13 cellular contexts compared by ENCODE assay signal in the genomic region with DNA sequence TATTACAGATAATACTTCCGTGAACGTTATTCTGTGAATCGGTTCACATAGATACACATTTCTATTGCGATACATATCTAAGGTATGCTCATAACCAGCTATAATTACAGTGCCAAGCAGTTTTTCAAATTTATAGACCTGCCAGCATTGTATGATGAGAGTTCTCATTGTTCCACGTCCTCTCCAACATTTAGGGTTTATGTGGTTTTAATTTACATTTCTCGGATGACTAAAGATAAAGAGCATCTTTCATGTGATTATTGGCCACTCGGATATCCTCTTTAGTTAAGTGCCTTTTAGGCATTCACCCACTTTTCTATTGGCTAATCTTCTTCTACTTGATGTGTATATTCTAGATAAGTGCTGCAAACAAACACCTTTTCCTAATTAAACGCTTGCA.
DNase-seq lines count a peak whose midpoint lies in the region; ATAC-seq and TF ChIP-seq lines count a peak whose summit lies in the region.
"Had no signal": no experiment of that assay in that cellular context is flagged by ENCODE, and none has a peak within 500 bp of the region (broad histone marks: within the 10 kb centered on the region; RNA-seq: fewer than 3 reads in every experiment).

No MANE protein-coding gene starts in this region.

- no peak for TF ChIP-seq CTCF in endodermal cell (conservative IDR thresholded peaks at IDR 0.05)

- H3K27me3 ChIP-seq in endodermal cell (ENCODE audit: control insufficient read depth, insufficient read depth, low read length, poor library complexity, severe bottlenecking), result peaks cover 10% of the 10 kb centered on the region

- H3K4me3 ChIP-seq in endodermal cell (ENCODE audit: low read length) (peak overlapping the region; percentile 90), skeletal muscle cell (ENCODE audit: low read depth, low read length) (peak overlapping the region; percentile 97)

- H3K4me1 Mint-ChIP-seq in endodermal cell, result peaks cover 6% of the 10 kb centered on the region

- no peak overlapping the region for H3K27ac Mint-ChIP-seq in endodermal cell
- H3K27ac Mint-ChIP-seq: activated naive CD4-positive, alpha-beta T cell treated with anti-CD3 and anti-CD28 coated beads for 36 hours; H9 had no signal

- no peaks in the 10 kb centered on the region for H3K4me1 ChIP-seq in endodermal cell (ENCODE audit: control insufficient read depth, insufficient read depth, low read length)

- no peak overlapping the region for H3K27ac ChIP-seq in endodermal cell (ENCODE audit: low read depth, low read length)

- H3K9me3 ChIP-seq in endodermal cell (ENCODE audit: control insufficient read depth, low read length), result no peaks in the 10 kb centered on the region

- no peak overlapping the region for H3K4me3 Mint-ChIP-seq in endodermal cell
- H3K4me3 Mint-ChIP-seq: activated naive CD4-positive, alpha-beta T cell treated with anti-CD3 and anti-CD28 coated beads for 36 hours; H9 had no signal

- H3K27me3 Mint-ChIP-seq in endodermal cell (ENCODE audit: insufficient read depth), result peaks cover 9% of the 10 kb centered on the region

- H3K9ac ChIP-seq in endodermal cell (ENCODE audit: extremely low read depth, low read length, poor library complexity, severe bottlenecking), result no peak overlapping the region

- H3K36me3 Mint-ChIP-seq in endodermal cell (ENCODE audit: low read depth), result no peaks in the 10 kb centered on the region

- no peaks in the 10 kb centered on the region for H3K9me3 Mint-ChIP-seq in endodermal cell
- H3K9me3 Mint-ChIP-seq: activated naive CD4-positive, alpha-beta T cell treated with anti-CD3 and anti-CD28 coated beads for 36 hours; H9 had no signal

- peak; percentile 33 for DNase-seq in NCI-H510A treated with DMSO at 0.1 percent for 48 hours (lab: John Stamatoyannopoulos, UW)
- no peak for DNase-seq in NCI-H510A (lab: John Stamatoyannopoulos, UW)
- peak; percentile 8 to 34 for DNase-seq in NCI-H526 (lab: John Stamatoyannopoulos, UW)
- no peak for DNase-seq in endodermal cell
- no peak for DNase-seq in skeletal muscle cell (ENCODE audit: low read depth)
- no peak for DNase-seq in MV-4-11 (lab: John Stamatoyannopoulos, UW)
- DNase-seq in NCI-H446 (lab: John Stamatoyannopoulos, UW), result no peak
- DNase-seq: activated naive CD4-positive, alpha-beta T cell treated with anti-CD3 and anti-CD28 coated beads for 36 hours; GF-D8; H9; left ventricle myocardium superior; SHP77 treated with DMSO at 0.1 percent for 48 hours had no signal

- WGBS in endodermal cell (ENCODE audit: insufficient coverage in 1 of 2, insufficient read length in 1 of 2), 2 experiments, result 91 to 100% methylated on average over 3 to 6 of the region's 8 CpGs

- peaks cover 9% of the 10 kb centered on the region for H3K36me3 ChIP-seq in endodermal cell (ENCODE audit: control insufficient read depth, insufficient read depth, low read length)

- ATAC-seq in HG02884 (IDR thresholded peaks at IDR 0.05; ENCODE audit: unreplicated experiment), result no peak
- ATAC-seq: left ventricle myocardium superior had no signal

Comparison
In these comparisons a context has a peak if more than half of its experiments do, and no peak if none do; other contexts are left out.
1. DNase-seq: peak in NCI-H510A treated with DMSO at 0.1 percent for 48 hours (single experiment) and NCI-H526 (2 of 2); none in NCI-H510A (single experiment), endodermal cell (single experiment), skeletal muscle cell (single experiment), MV-4-11 (single experiment) and NCI-H446 (0 of 2).